ENCODE assay signal across 1 cellular context in the genomic region with DNA sequence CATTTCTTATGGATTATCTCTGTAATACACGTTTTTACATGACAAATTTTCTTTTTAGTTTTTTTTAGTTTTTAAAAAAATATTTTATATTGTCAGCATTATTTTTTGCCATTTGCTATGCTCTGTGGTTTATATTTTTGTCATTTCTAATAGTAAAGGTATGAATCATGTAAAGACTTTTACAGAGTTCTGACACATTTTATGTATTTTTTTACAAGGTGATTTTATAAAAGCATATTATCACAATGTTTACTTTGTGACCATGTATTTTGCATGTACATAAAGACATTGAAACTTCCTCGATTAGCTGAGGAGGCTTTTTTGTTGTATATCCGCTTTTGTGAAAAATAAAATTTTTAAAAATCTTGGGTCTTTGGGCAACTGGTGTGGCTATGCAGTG.
TF ChIP-seq lines count a peak whose summit lies in the region.

No MANE protein-coding gene starts in this region.

TF ChIP-seq in K562, 482 proteins besides CTCF, POLR2A, EP300 and RAD21 (continued from another document):
- TF ChIP-seq, protein P1, sequence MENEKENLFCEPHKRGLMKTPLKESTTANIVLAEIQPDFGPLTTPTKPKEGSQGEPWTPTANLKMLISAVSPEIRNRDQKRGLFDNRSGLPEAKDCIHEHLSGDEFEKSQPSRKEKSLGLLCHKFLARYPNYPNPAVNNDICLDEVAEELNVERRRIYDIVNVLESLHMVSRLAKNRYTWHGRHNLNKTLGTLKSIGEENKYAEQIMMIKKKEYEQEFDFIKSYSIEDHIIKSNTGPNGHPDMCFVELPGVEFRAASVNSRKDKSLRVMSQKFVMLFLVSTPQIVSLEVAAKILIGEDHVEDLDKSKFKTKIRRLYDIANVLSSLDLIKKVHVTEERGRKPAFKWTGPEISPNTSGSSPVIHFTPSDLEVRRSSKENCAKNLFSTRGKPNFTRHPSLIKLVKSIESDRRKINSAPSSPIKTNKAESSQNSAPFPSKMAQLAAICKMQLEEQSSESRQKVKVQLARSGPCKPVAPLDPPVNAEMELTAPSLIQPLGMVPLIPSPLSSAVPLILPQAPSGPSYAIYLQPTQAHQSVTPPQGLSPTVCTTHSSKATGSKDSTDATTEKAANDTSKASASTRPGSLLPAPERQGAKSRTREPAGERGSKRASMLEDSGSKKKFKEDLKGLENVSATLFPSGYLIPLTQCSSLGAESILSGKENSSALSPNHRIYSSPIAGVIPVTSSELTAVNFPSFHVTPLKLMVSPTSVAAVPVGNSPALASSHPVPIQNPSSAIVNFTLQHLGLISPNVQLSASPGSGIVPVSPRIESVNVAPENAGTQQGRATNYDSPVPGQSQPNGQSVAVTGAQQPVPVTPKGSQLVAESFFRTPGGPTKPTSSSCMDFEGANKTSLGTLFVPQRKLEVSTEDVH (IDR thresholded peaks at IDR 0.05; ENCODE audit: low read depth, partially characterized antibody), result no peak
